Comparison of ENCODE assay signal across 8 cellular contexts in the genomic region with DNA sequence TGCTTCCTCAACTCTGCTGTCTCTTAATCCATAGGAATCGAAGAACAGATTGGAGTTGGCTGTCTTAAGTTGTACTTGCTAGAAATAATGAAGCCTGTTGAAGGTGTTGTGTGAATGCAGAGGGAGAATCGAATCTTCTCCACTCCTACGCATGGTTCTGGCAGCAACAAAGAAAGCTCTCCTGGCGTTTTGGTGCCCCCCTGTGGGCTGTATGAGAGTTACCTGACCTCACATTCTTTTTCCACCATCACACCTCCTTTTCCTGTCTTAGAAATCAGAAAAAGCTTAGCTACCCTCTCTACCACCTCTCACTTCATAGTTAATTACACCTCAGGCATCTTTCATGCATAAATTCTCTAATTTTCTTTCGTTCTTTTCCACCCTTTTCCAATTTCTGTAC. TPM values are rescaled to one million over a fixed set of nuclear protein-coding genes. Genes with fewer than 3 reads are reported as not detected.
DNase-seq lines count a peak whose midpoint lies in the region; ATAC-seq and TF ChIP-seq lines count a peak whose summit lies in the region.

No MANE protein-coding gene starts in this region.

- ATAC-seq in GM18520 (IDR thresholded peaks at IDR 0.05; ENCODE audit: unreplicated experiment) (peak; percentile 70), HG03159 (IDR thresholded peaks at IDR 0.05; ENCODE audit: unreplicated experiment) (peak; percentile 96), foreskin keratinocyte (peak; percentile 71), HG03139 (IDR thresholded peaks at IDR 0.05; ENCODE audit: unreplicated experiment) (no peak)

- no peaks in the 10 kb centered on the region for H3K79me2 ChIP-seq in OCI-LY3 (ENCODE audit: low read length)

- H3K36me3 ChIP-seq in OCI-LY3 (replicated peaks; ENCODE audit: low read depth, low read length), result no peaks in the 10 kb centered on the region

- peak; percentile 12 to 35 for DNase-seq in AML-193 (lab: John Stamatoyannopoulos, UW)
- DNase-seq in activated T-helper 1 cell treated with anti-CD3 and anti-CD28 coated beads, Interleukin-12 subunit alpha, Interleukin-12 subunit beta, Interleukin-2, Interleukin-4 antibody, amounts not matched to agents 30 ng/mL and 10 ng/mL and 1 ng/mL, durations not matched to agents 14 hours and 24 hours and 36 hours (ENCODE audit: low spot score), result peak; percentile 29
- DNase-seq in foreskin keratinocyte, result no peak
- DNase-seq in pulmonary artery endothelial cell (ENCODE audit: low read depth, low spot score), result peak; percentile 4

- H3K27ac ChIP-seq in OCI-LY3 (ENCODE audit: low read length) (no peak overlapping the region), foreskin keratinocyte (no peak overlapping the region)

- H3K9ac ChIP-seq in OCI-LY3 (ENCODE audit: low read length), result no peak overlapping the region

- H4K20me1 ChIP-seq in OCI-LY3 (ENCODE audit: insufficient read depth, low read length), result no peaks in the 10 kb centered on the region

- intact Hi-C loops in activated T-helper 1 cell treated with anti-CD3 and anti-CD28 coated beads, Interleukin-12 subunit alpha, Interleukin-12 subunit beta, Interleukin-2, Interleukin-4 antibody, amounts not matched to agents 30 ng/mL and 10 ng/mL and 1 ng/mL, durations not matched to agents 14 hours and 24 hours and 36 hours (cut with micrococcal nuclease), result loop anchor here (1.0 to 5.0 kb wide), 3 partner anchors 15 to 531 kb away; a partner anchor contains a TSS

- no peaks in the 10 kb centered on the region for H3K36me3 Mint-ChIP-seq in activated T-helper 1 cell treated with anti-CD3 and anti-CD28 coated beads, Interleukin-12 subunit alpha, Interleukin-12 subunit beta, Interleukin-2, Interleukin-4 antibody, amounts not matched to agents 30 ng/mL and 10 ng/mL and 1 ng/mL, durations not matched to agents 14 hours and 24 hours and 36 hours (ENCODE audit: low read depth)

- no peaks in the 10 kb centered on the region for H3K27me3 ChIP-seq in OCI-LY3 (ENCODE audit: low read depth, low read length)
- H3K27me3 ChIP-seq in foreskin keratinocyte, result no peaks in the 10 kb centered on the region

- no peak overlapping the region for H3K27ac Mint-ChIP-seq in activated T-helper 1 cell treated with anti-CD3 and anti-CD28 coated beads, Interleukin-12 subunit alpha, Interleukin-12 subunit beta, Interleukin-2, Interleukin-4 antibody, amounts not matched to agents 30 ng/mL and 10 ng/mL and 1 ng/mL, durations not matched to agents 14 hours and 24 hours and 36 hours

- H3K9me3 Mint-ChIP-seq in activated T-helper 1 cell treated with anti-CD3 and anti-CD28 coated beads, Interleukin-12 subunit alpha, Interleukin-12 subunit beta, Interleukin-2, Interleukin-4 antibody, amounts not matched to agents 30 ng/mL and 10 ng/mL and 1 ng/mL, durations not matched to agents 14 hours and 24 hours and 36 hours, result no peaks in the 10 kb centered on the region

- TF ChIP-seq CTCF in OCI-LY3 (IDR thresholded peaks at IDR 0.05; ENCODE audit: low read depth, low read length), result peak; percentile 72
- peak; percentile 71 for TF ChIP-seq CTCF in foreskin keratinocyte (conservative IDR thresholded peaks at IDR 0.05)

- peak overlapping the region; percentile 67 for H3K4me3 ChIP-seq in OCI-LY3 (ENCODE audit: low read length)

- H3K4me1 Mint-ChIP-seq in activated T-helper 1 cell treated with anti-CD3 and anti-CD28 coated beads, Interleukin-12 subunit alpha, Interleukin-12 subunit beta, Interleukin-2, Interleukin-4 antibody, amounts not matched to agents 30 ng/mL and 10 ng/mL and 1 ng/mL, durations not matched to agents 14 hours and 24 hours and 36 hours (ENCODE audit: low read depth), result peaks cover 9% of the 10 kb centered on the region

- H3K4me1 ChIP-seq in OCI-LY3 (ENCODE audit: low read length), result no peaks in the 10 kb centered on the region
- H3K4me1 ChIP-seq in foreskin keratinocyte, result no peaks in the 10 kb centered on the region

- peak overlapping the region; percentile 98; the same call in 1 of the 2 replicates for H2AFZ ChIP-seq in OCI-LY3 (ENCODE audit: low read depth, low read length)

- peak overlapping the region; percentile 85 for H3K4me2 ChIP-seq in OCI-LY3 (ENCODE audit: low read length)

- no peaks in the 10 kb centered on the region for H3K9me3 ChIP-seq in OCI-LY3 (ENCODE audit: insufficient read depth, low read length)

- H3K4me3 Mint-ChIP-seq in activated T-helper 1 cell treated with anti-CD3 and anti-CD28 coated beads, Interleukin-12 subunit alpha, Interleukin-12 subunit beta, Interleukin-2, Interleukin-4 antibody, amounts not matched to agents 30 ng/mL and 10 ng/mL and 1 ng/mL, durations not matched to agents 14 hours and 24 hours and 36 hours, result no peak overlapping the region

- no peaks in the 10 kb centered on the region for H3K27me3 Mint-ChIP-seq in activated T-helper 1 cell treated with anti-CD3 and anti-CD28 coated beads, Interleukin-12 subunit alpha, Interleukin-12 subunit beta, Interleukin-2, Interleukin-4 antibody, amounts not matched to agents 30 ng/mL and 10 ng/mL and 1 ng/mL, durations not matched to agents 14 hours and 24 hours and 36 hours (ENCODE audit: insufficient read depth)

RNA-seq across cellular contexts. Expression of a gene that starts 16.3 kb away (rescaled TPM):
- 6.3 and 6.7 TPM in 2 replicates for total RNA-seq in activated T-helper 1 cell treated with anti-CD3 and anti-CD28 coated beads, Interleukin-12 subunit alpha, Interleukin-12 subunit beta, Interleukin-2, Interleukin-4 antibody, amounts not matched to agents 30 ng/mL and 10 ng/mL and 1 ng/mL, durations not matched to agents 14 hours and 24 hours and 36 hours
- total RNA-seq in foreskin keratinocyte (4.7 and 5.7 TPM in 2 replicates), pulmonary artery endothelial cell (1.2 and 1.3 TPM in 2 replicates)
- polyA plus RNA-seq in foreskin keratinocyte, result 1.8 and 1.9 TPM in 2 replicates

Comparison
In these comparisons a context has a peak if more than half of its experiments do, and no peak if none do; other contexts are left out.
1. DNase-seq: peak in AML-193 (2 of 2), activated T-helper 1 cell treated with anti-CD3 and anti-CD28 coated beads, Interleukin-12 subunit alpha, Interleukin-12 subunit beta, Interleukin-2, Interleukin-4 antibody, amounts not matched to agents 30 ng/mL and 10 ng/mL and 1 ng/mL, durations not matched to agents 14 hours and 24 hours and 36 hours (single experiment) and pulmonary artery endothelial cell (single experiment); none in foreskin keratinocyte (0 of 2).